In the genomic region with DNA sequence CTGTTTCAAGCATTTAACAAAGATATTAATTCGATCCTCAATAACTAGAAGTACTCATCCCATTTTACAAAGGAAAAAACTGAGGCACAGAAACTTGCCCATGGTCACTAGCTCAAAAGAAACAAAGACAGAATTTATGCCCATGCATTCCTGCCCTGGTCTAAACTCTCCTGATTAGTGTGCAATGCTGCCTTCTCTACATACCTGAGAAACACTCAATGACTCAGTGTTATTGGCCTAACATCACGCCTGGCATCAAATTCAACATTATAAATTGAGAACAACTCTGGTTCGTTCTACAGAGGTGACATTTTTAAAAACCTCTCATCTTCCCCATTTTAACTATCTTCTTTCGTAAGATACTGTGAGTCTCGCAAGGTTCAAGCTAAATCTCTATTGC, we compare ENCODE assay signal across 22 cellular contexts. TPM values are rescaled to one million over a fixed set of nuclear protein-coding genes. Genes with fewer than 3 reads are reported as not detected.
DNase-seq lines count a peak whose midpoint lies in the region; ATAC-seq, FAIRE-seq and TF ChIP-seq lines count a peak whose summit lies in the region.
"Had no signal": no experiment of that assay in that cellular context is flagged by ENCODE, and none has a peak within 500 bp of the region (broad histone marks: within the 10 kb centered on the region; RNA-seq: fewer than 3 reads in every experiment).

No MANE protein-coding gene starts in this region.

- no peak overlapping the region for H3K4ac ChIP-seq in neuronal stem cell (ENCODE audit: low read length)

- TF ChIP-seq EP300 in A549 (IDR thresholded peaks at IDR 0.05) = no peak

- FAIRE-seq in A549 (lab: Jason Lieb, UNC) = no peak

- no peak for TF ChIP-seq POLR2A in A549 (IDR thresholded peaks at IDR 0.05; ENCODE audit: low read length)

- H3K9ac ChIP-seq in neuronal stem cell (ENCODE audit: low read depth, low read length, poor library complexity) = no peak overlapping the region

- H3K9me3 Mint-ChIP-seq in mesothelial cell of epicardium = no peaks in the 10 kb centered on the region
- H3K9me3 Mint-ChIP-seq: natural killer cell treated with Interleukin-12 subunit alpha and Interleukin-12 subunit beta and Interleukin-15 and Interleukin-18, amount 100 ng/mL, for 72 hours had no signal

- peaks cover 0 to 12% of the 10 kb centered on the region in 2 donors for H3K36me3 ChIP-seq in neuronal stem cell (replicated peaks in 1 of 2; ENCODE audit: control insufficient read depth in 2 of 2, insufficient read depth in 2 of 2, low read length in 2 of 2)
- H3K36me3 ChIP-seq: adrenal gland, heart right ventricle, spleen had no signal

- H3K23ac ChIP-seq in neuronal stem cell (ENCODE audit: low read depth, low read length, poor library complexity) = no peak overlapping the region

- H2BK120ac ChIP-seq in neuronal stem cell (ENCODE audit: low read depth, low read length) = no peak overlapping the region

- H2BK12ac ChIP-seq in neuronal stem cell (ENCODE audit: low read length) = no peak overlapping the region

- ATAC-seq in A549 = no peak
- ATAC-seq in HG02973 (IDR thresholded peaks at IDR 0.05; ENCODE audit: unreplicated experiment) = no peak
- ATAC-seq in HG03460 (IDR thresholded peaks at IDR 0.05; ENCODE audit: unreplicated experiment) = no peak
- ATAC-seq: heart right ventricle; natural killer cell treated with Interleukin-12 subunit alpha and Interleukin-12 subunit beta and Interleukin-15 and Interleukin-18, amount 100 ng/mL, for 72 hours had no signal

- H3K27me3 Mint-ChIP-seq in mesothelial cell of epicardium (ENCODE audit: low read depth) = no peaks in the 10 kb centered on the region

- CTCF ChIA-PET in A549 (lab: Yijun Ruan, JAX) = no interaction called here

- POLR2A ChIA-PET in A549 (lab: Yijun Ruan, JAX) = no interaction called here

- no peak overlapping the region for H3K14ac ChIP-seq in neuronal stem cell (ENCODE audit: low read length)

- no peak overlapping the region for H2AK5ac ChIP-seq in neuronal stem cell (ENCODE audit: low read depth, low read length)

- H3K79me1 ChIP-seq in neuronal stem cell (ENCODE audit: low read depth, low read length) = peaks cover 2% of the 10 kb centered on the region

- no peak overlapping the region for H2BK5ac ChIP-seq in neuronal stem cell (ENCODE audit: low read length)

- peak overlapping the region; percentile 65 for H3K4me2 ChIP-seq in A549
- H3K4me2 ChIP-seq in neuronal stem cell (ENCODE audit: insufficient read depth, low read length, poor library complexity, severe bottlenecking) = no peak overlapping the region

- H2BK15ac ChIP-seq in neuronal stem cell (ENCODE audit: low read length) = no peak overlapping the region

- no peak overlapping the region for H3K18ac ChIP-seq in neuronal stem cell (ENCODE audit: low read length)

- no peak overlapping the region for H2AFZ ChIP-seq in neuronal stem cell (ENCODE audit: low read length)

- no peak overlapping the region for H3K4me3 ChIP-seq in A549
- peak overlapping the region in 33 of 59 donors; percentile 2 to 98 (median 95) for H3K4me3 ChIP-seq in dorsolateral prefrontal cortex
- H3K4me3 ChIP-seq in neuronal stem cell (ENCODE audit: low read length in 2 of 2) = no peak overlapping the region
- H3K4me3 ChIP-seq: adrenal gland, heart right ventricle, spleen had no signal

- no peak overlapping the region for H4K91ac ChIP-seq in neuronal stem cell (ENCODE audit: low read depth, low read length, poor library complexity)

- peaks cover 48% of the 10 kb centered on the region for H3K4me1 Mint-ChIP-seq in mesothelial cell of epicardium

- H3K4me3 Mint-ChIP-seq in mesothelial cell of epicardium = no peak overlapping the region
- H3K4me3 Mint-ChIP-seq: natural killer cell treated with Interleukin-12 subunit alpha and Interleukin-12 subunit beta and Interleukin-15 and Interleukin-18, amount 100 ng/mL, for 72 hours had no signal

- peak overlapping the region; percentile 61 to 92; a peak in 3 of 6 replicates for H3K27ac ChIP-seq in A549
- H3K27ac ChIP-seq in dorsolateral prefrontal cortex = peak overlapping the region in 41 of 59 donors; percentile 1 to 99 (median 65)
- no peak overlapping the region for H3K27ac ChIP-seq in neuronal stem cell (replicated peaks; ENCODE audit: low read length)

- no peak for TF ChIP-seq RAD21 in A549 (conservative IDR thresholded peaks at IDR 0.05 in 1 of 2, IDR thresholded peaks at IDR 0.05 in 1 of 2)

- H3K9me3 ChIP-seq in A549 = no peaks in the 10 kb centered on the region
- H3K9me3 ChIP-seq in neuronal stem cell (replicated peaks in 1 of 2; ENCODE audit: control insufficient read depth in 2 of 2, insufficient read depth in 1 of 2, low read depth in 1 of 2, low read length in 2 of 2) = peaks cover 0 to 10% of the 10 kb centered on the region in 2 donors
- H3K9me3 ChIP-seq: adrenal gland, heart right ventricle, spleen had no signal

- peak overlapping the region; percentile 2 for H3K27ac Mint-ChIP-seq in mesothelial cell of epicardium
- H3K27ac Mint-ChIP-seq: natural killer cell treated with Interleukin-12 subunit alpha and Interleukin-12 subunit beta and Interleukin-15 and Interleukin-18, amount 100 ng/mL, for 72 hours had no signal

- intact Hi-C loops in dorsolateral prefrontal cortex (cut with DNase I) = no loop called here

- no peak for TF ChIP-seq CTCF in A549 (IDR thresholded peaks at IDR 0.05)
- TF ChIP-seq CTCF in dorsolateral prefrontal cortex (IDR thresholded peaks at IDR 0.05 in 54 of 56, conservative IDR thresholded peaks at IDR 0.05 in 2 of 56; ENCODE audit: low read depth in 1 of 56, partially characterized antibody in 56 of 56) = no peak
- no peak for TF ChIP-seq CTCF in mesothelial cell of epicardium (IDR thresholded peaks at IDR 0.05; ENCODE audit: unreplicated experiment)

- no peaks in the 10 kb centered on the region for H3K36me3 Mint-ChIP-seq in mesothelial cell of epicardium
- H3K36me3 Mint-ChIP-seq: natural killer cell treated with Interleukin-12 subunit alpha and Interleukin-12 subunit beta and Interleukin-15 and Interleukin-18, amount 100 ng/mL, for 72 hours had no signal

- WGBS in A549 (ENCODE audit: missing lambda C conversion rate) = 69% methylated on average over 5 of the region's 5 CpGs
- WGBS in neuronal stem cell (ENCODE audit: extremely low coverage in 2 of 2, insufficient read length in 2 of 2, insufficient replicate concordance in 1 of 2), 2 donors = no CpG with 5 or more reads among the region's 5 CpGs

- no peaks in the 10 kb centered on the region for H3K27me3 ChIP-seq in dorsolateral prefrontal cortex
- no peaks in the 10 kb centered on the region for H3K27me3 ChIP-seq in neuronal stem cell (ENCODE audit: control insufficient read depth in 3 of 3, insufficient read depth in 3 of 3, low read depth in 1 of 3, low read length in 3 of 3)
- H3K27me3 ChIP-seq: adrenal gland, heart right ventricle had no signal

- H3K4me1 ChIP-seq in A549 = peaks cover 62% of the 10 kb centered on the region
- peaks cover 9 to 23% of the 10 kb centered on the region in 2 donors for H3K4me1 ChIP-seq in neuronal stem cell (ENCODE audit: control insufficient read depth in 2 of 2, insufficient read depth in 1 of 2, low read depth in 1 of 2, low read length in 2 of 2)

- no peak overlapping the region for H4K8ac ChIP-seq in neuronal stem cell (ENCODE audit: low read depth, low read length)

- DNase-seq in A549 (ENCODE audit: low read depth in 1 of 2, low spot score in 1 of 2) = no peak
- DNase-seq in MV-4-11 (lab: John Stamatoyannopoulos, UW) = peak; percentile 9
- DNase-seq in dorsolateral prefrontal cortex = no peak
- DNase-seq in mesothelial cell of epicardium (ENCODE audit: low spot score in 2 of 2, unreplicated experiment in 2 of 2) = no peak
- DNase-seq in neuronal stem cell (ENCODE audit: low spot score) = no peak
- no peak for DNase-seq in H4 (ENCODE audit: low spot score)
- DNase-seq: ACHN; activated effector memory CD4-positive, alpha-beta T cell treated with anti-CD3 and anti-CD28 coated beads, Interleukin-2, amount 50 U/mL, for 16 hours; adrenal gland; DMS153; effector CD8-positive, alpha-beta T cell; HCEC 1CT; heart right ventricle; MM.1S; NCI-H446; NK-92 treated with Interleukin-12 subunit alpha and Interleukin-12 subunit beta, amount 100 ng/mL, for 24 hours; RPMI8226; spleen; substantia nigra had no signal

TF ChIP-seq in A549, 52 proteins besides CTCF, POLR2A, EP300 and RAD21 (continues in another document):
- TF ChIP-seq, protein P1, sequence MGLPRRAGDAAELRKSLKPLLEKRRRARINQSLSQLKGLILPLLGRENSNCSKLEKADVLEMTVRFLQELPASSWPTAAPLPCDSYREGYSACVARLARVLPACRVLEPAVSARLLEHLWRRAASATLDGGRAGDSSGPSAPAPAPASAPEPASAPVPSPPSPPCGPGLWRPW (IDR thresholded peaks at IDR 0.05) = no peak
- TF ChIP-seq ZFP36 (IDR thresholded peaks at IDR 0.05; ENCODE audit: borderline replicate concordance, partially characterized antibody) = no peak
- no peak for TF ChIP-seq RNF2 (IDR thresholded peaks at IDR 0.05; ENCODE audit: borderline replicate concordance, low read depth)
- TF ChIP-seq, protein P2, sequence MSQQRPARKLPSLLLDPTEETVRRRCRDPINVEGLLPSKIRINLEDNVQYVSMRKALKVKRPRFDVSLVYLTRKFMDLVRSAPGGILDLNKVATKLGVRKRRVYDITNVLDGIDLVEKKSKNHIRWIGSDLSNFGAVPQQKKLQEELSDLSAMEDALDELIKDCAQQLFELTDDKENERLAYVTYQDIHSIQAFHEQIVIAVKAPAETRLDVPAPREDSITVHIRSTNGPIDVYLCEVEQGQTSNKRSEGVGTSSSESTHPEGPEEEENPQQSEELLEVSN (IDR thresholded peaks at IDR 0.05; ENCODE audit: borderline replicate concordance, low read depth) = no peak
- no peak for TF ChIP-seq ESRRA (IDR thresholded peaks at IDR 0.05; ENCODE audit: borderline replicate concordance, low read length)

RNA-seq across cellular contexts. Expression of a gene that starts 5.2 kb away (rescaled TPM):
- polyA plus RNA-seq in A549 (2011; rRNA removed) (526 and 565 TPM in 2 replicates), A549 (2017; fragmentation: RNase III; extraction: RNeasy Plus Mini Kit Qiagen cat#74134 plus additional on column Dnase treatment) (310 to 587 TPM (median 540 TPM) in 3 replicates)
- 222 and 228 TPM in 2 replicates for polyA plus RNA-seq in A549 (2012; cell fraction: cytosol; rRNA removed)
- 309 and 351 TPM in 2 replicates for polyA plus RNA-seq in A549 (2012; cell fraction: nucleus; rRNA removed)
- 398 and 486 TPM in 2 replicates for polyA minus RNA-seq in A549 (2011; rRNA and poly(A)+ RNA removed)
- total RNA-seq in dorsolateral prefrontal cortex (1,000 to 10,000 TPM in 97 of 120 experiments, 100 to 1,000 TPM in 23; 450 to 1,423 (median 1,116) TPM), mesothelial cell of epicardium (489 to 500 TPM (median 495 TPM) in 3 replicates)
- 211 TPM for polyA plus RNA-seq in neuronal stem cell (2013, experiment 1 of 2)
- 208 TPM for polyA plus RNA-seq in neuronal stem cell (2013, experiment 2 of 2)
- 242 and 299 TPM in 2 replicates for total RNA-seq in H4 (2014; rRNA removed; shearing (Covaris generic))

Comparison
In these comparisons a context has a peak if more than half of its experiments do, and no peak if none do; other contexts are left out.
1. H3K4me3 ChIP-seq: peak in dorsolateral prefrontal cortex (33 of 59); none in A549 (single experiment) and neuronal stem cell (0 of 2).